In the genomic region with DNA sequence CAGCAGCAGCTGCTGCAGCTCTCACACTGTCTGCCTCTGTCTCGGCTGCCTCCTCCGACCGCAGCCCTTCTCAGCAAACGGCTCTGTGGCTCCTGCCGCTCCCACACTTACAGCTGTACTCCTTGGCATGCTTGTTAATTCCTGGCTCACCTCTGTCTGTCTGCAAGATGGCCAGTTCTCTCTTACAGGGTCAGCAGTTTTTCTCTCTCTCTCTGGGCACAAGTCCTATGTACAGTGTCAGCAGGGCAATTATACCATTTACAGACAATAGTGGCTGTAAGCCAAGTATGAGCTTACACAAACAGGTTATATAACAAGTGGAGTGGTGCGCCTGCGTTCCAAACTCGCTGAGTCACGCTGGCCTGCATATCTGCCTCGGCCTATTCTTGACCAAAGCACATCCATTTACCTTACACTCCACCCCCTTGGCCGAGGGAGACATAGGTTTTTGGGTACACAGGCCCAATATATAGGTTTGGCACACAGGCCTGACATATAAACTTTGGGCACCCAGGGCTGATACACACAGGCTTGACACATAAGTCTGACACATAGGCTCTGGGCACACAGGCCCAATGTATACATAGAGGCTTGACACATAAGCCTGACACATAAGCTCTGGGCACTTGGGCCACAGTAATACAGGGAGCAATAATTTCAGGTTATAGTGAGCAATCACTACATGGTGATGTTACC, we compare ENCODE assay signal across 9 cellular contexts. TPM values are rescaled to one million over a fixed set of nuclear protein-coding genes. Genes with fewer than 3 reads are reported as not detected.
DNase-seq lines count a peak whose midpoint lies in the region; ATAC-seq and TF ChIP-seq lines count a peak whose summit lies in the region.
"Had no signal": no experiment of that assay in that cellular context is flagged by ENCODE, and none has a peak within 500 bp of the region (broad histone marks: within the 10 kb centered on the region; RNA-seq: fewer than 3 reads in every experiment).

No MANE protein-coding gene starts in this region.

- no peak overlapping the region for H3K4me2 ChIP-seq in mammary epithelial cell (ENCODE audit: insufficient read depth, low read depth, low read length)
- H3K4me2 ChIP-seq: BLaER1 had no signal

- H3K4me1 ChIP-seq in mammary epithelial cell (ENCODE audit: insufficient read depth, low read length) = peaks cover 24% of the 10 kb centered on the region
- peaks cover 0 to 29% (median 5%) of the 10 kb centered on the region in 4 donors for H3K4me1 ChIP-seq in right lobe of liver

- 62% methylated on average over 10 of the region's 11 CpGs for WGBS in mammary epithelial cell (ENCODE audit: low coverage, missing lambda C conversion rate)
- 53% methylated on average over 3 of the region's 11 CpGs for WGBS in right lobe of liver (ENCODE audit: insufficient coverage, low coverage, low lambda C conversion rate, missing lambda C conversion rate)

- no peak for TF ChIP-seq CTCF in 22Rv1 (IDR thresholded peaks at IDR 0.05)
- TF ChIP-seq CTCF in mammary epithelial cell (conservative IDR thresholded peaks at IDR 0.05 in 1 of 2, IDR thresholded peaks at IDR 0.05 in 1 of 2; ENCODE audit: extremely low read depth in 1 of 2, insufficient read depth in 1 of 2, low read depth in 1 of 2, low read length in 2 of 2) = no peak
- TF ChIP-seq CTCF in right lobe of liver (IDR thresholded peaks at IDR 0.05) = no peak

- H3K36me3 ChIP-seq in mammary epithelial cell (ENCODE audit: insufficient read depth, low read length) (no peaks in the 10 kb centered on the region), right lobe of liver (no peaks in the 10 kb centered on the region)

- H3K9me3 Mint-ChIP-seq in T-cell = no peaks in the 10 kb centered on the region

- peak; percentile 76 for DNase-seq in NCI-H2029 (lab: John Stamatoyannopoulos, UW)
- peak; percentile 64 for DNase-seq in mammary epithelial cell
- DNase-seq in right lobe of liver = peak in 1 of 3 donors; percentile 34
- no peak for DNase-seq in T-cell
- no peak for DNase-seq in stimulated activated naive CD4-positive, alpha-beta T cell treated with Interleukin-2 at 50 U/mL for 16 hours (lab: John Stamatoyannopoulos, UW)

- ATAC-seq in right lobe of liver (no peak), GM21447 (IDR thresholded peaks at IDR 0.05; ENCODE audit: unreplicated experiment) (no peak), GM21737 (IDR thresholded peaks at IDR 0.05; ENCODE audit: unreplicated experiment) (no peak), T-cell (replicated peaks in 1 of 4) (no peak)

- in situ Hi-C loops in mammary epithelial cell (cut with MboI; ENCODE audit: low sequenced_read_pairs in 2 of 2) = loop anchor here in 1 of 2 donors (10.0 kb wide), 1 partner anchor 219 kb away; no protein-coding TSS in a partner anchor

- CTCF ChIA-PET in mammary epithelial cell (lab: Charles Lee; ENCODE audit: low non-redundant PET) (no interaction called here), T-cell (lab: Charles Lee) (interaction anchor here in 1 of 2 donors (0.6 to 2.4 kb wide), 5 partner anchors 9 to 355 kb away, joined by 3 to 12 read pairs (median 3); a partner anchor contains a TSS)

- no peak overlapping the region for H3K27ac Mint-ChIP-seq in T-cell

- H3K9me3 ChIP-seq in mammary epithelial cell (replicated peaks; ENCODE audit: insufficient read depth, low read length) = no peaks in the 10 kb centered on the region
- no peaks in the 10 kb centered on the region for H3K9me3 ChIP-seq in right lobe of liver

- no peaks in the 10 kb centered on the region for H4K20me1 ChIP-seq in mammary epithelial cell (ENCODE audit: insufficient read depth, low read length)

- POLR2A ChIA-PET in T-cell (lab: Charles Lee) = interaction anchor here in 1 of 2 donors (0.6 kb wide), 1 partner anchor 108 kb away, joined by 3 read pairs; no protein-coding TSS in a partner anchor

- dilution Hi-C loops in mammary epithelial cell (cut with HindIII; ENCODE audit: low sequenced_read_pairs) = no loop called here

- intact Hi-C loops in mammary epithelial cell (cut with micrococcal nuclease) = loop anchor here (2.0 to 10.0 kb wide), 3 partner anchors 17 to 1169 kb away; a partner anchor contains a TSS
- intact Hi-C loops in right lobe of liver (cut with DNase I) = loop anchor here in 1 of 2 donors (10.0 kb wide), 1 partner anchor 229 kb away; a partner anchor contains a TSS

- peaks cover 49 to 55% (median 53%) of the 10 kb centered on the region in 3 donors for H3K4me1 Mint-ChIP-seq in T-cell

- H3K27me3 Mint-ChIP-seq in T-cell = no peaks in the 10 kb centered on the region

- H3K79me2 ChIP-seq in mammary epithelial cell (ENCODE audit: insufficient read depth, low read length) = peaks cover 29% of the 10 kb centered on the region

- no peak overlapping the region for H3K4me3 ChIP-seq in mammary epithelial cell (replicated peaks in 1 of 3; ENCODE audit: insufficient read depth in 1 of 3, low read depth in 2 of 3, low read length in 3 of 3)
- no peak overlapping the region for H3K4me3 ChIP-seq in right lobe of liver
- H3K4me3 ChIP-seq: BLaER1 had no signal

- BruUV-seq in mammary epithelial cell (replicated peaks; lab: Mats Ljungman, UMichigan) = no TSS peak

- H3K4me3 Mint-ChIP-seq in T-cell = no peak overlapping the region

- TF ChIP-seq POLR2A in right lobe of liver (IDR thresholded peaks at IDR 0.05) = no peak

- H3K27ac ChIP-seq in 22Rv1 (peak overlapping the region; percentile 54), mammary epithelial cell (ENCODE audit: insufficient read depth, low read depth, low read length) (no peak overlapping the region), right lobe of liver (peak overlapping the region in 2 of 3 donors; percentile 21 to 31)
- H3K27ac ChIP-seq: BLaER1 had no signal

- H3K36me3 Mint-ChIP-seq in T-cell = peaks cover under 1% of the 10 kb centered on the region

- H3K27me3 ChIP-seq in mammary epithelial cell (ENCODE audit: insufficient read depth, low read length) (no peaks in the 10 kb centered on the region), right lobe of liver (no peaks in the 10 kb centered on the region)
- H3K27me3 ChIP-seq: BLaER1 had no signal

- H3K9ac ChIP-seq in mammary epithelial cell (ENCODE audit: insufficient read depth, low read length) = no peak overlapping the region
- H3K9ac ChIP-seq: BLaER1 had no signal

- H2AFZ ChIP-seq in mammary epithelial cell (ENCODE audit: low read depth, low read length) = no peak overlapping the region

RNA-seq across cellular contexts. Expression of a gene that starts 4.4 kb away (rescaled TPM):
- 1 to 10 TPM; 4.0 to 4.1 TPM for total RNA-seq in mammary epithelial cell
- 2.4 TPM for polyA plus RNA-seq in mammary epithelial cell
- polyA minus RNA-seq in mammary epithelial cell = 7.1 TPM
- total RNA-seq in right lobe of liver = 1 to 10 TPM; 1.3 to 3.8 (median 2.5) TPM
- total RNA-seq in T-cell = 10 to 100 TPM in 3 of 5 donors, 1 to 10 TPM in 2; 4.0 to 11.9 (median 10.5) TPM

RNA-seq across cellular contexts. Expression of a gene that starts 18.2 kb away (rescaled TPM):
- 1 to 10 TPM; 3.8 to 5.8 TPM for total RNA-seq in mammary epithelial cell
- polyA plus RNA-seq in mammary epithelial cell = 1.4 TPM
- not detected for polyA minus RNA-seq in mammary epithelial cell
- total RNA-seq in right lobe of liver = 1 to 10 TPM; 3.7 to 6.9 (median 4.6) TPM
- total RNA-seq in T-cell = 1 to 10 TPM in 3 of 5 donors, under 1 TPM in 2; 0.79 to 1.5 (median 1.1) TPM

RNA-seq across cellular contexts. Expression of a gene that starts 45.4 kb away (rescaled TPM):
- 1 to 10 TPM; 5.3 to 8.5 TPM for total RNA-seq in mammary epithelial cell
- polyA plus RNA-seq in mammary epithelial cell = 1.9 TPM
- 2.0 TPM for polyA minus RNA-seq in mammary epithelial cell
- 1 to 10 TPM; 1.4 to 1.6 (median 1.5) TPM for total RNA-seq in right lobe of liver
- total RNA-seq in T-cell = 1 to 10 TPM; 3.8 to 8.2 (median 6.8) TPM

Comparison
In these comparisons a context has a peak if more than half of its experiments do, and no peak if none do; other contexts are left out.
1. DNase-seq: peak in NCI-H2029 (single experiment) and mammary epithelial cell (single experiment); none in T-cell (0 of 34) and stimulated activated naive CD4-positive, alpha-beta T cell treated with Interleukin-2 at 50 U/mL for 16 hours (single experiment).